Comparison of ENCODE assay signal across 17 cellular contexts in the genomic region with DNA sequence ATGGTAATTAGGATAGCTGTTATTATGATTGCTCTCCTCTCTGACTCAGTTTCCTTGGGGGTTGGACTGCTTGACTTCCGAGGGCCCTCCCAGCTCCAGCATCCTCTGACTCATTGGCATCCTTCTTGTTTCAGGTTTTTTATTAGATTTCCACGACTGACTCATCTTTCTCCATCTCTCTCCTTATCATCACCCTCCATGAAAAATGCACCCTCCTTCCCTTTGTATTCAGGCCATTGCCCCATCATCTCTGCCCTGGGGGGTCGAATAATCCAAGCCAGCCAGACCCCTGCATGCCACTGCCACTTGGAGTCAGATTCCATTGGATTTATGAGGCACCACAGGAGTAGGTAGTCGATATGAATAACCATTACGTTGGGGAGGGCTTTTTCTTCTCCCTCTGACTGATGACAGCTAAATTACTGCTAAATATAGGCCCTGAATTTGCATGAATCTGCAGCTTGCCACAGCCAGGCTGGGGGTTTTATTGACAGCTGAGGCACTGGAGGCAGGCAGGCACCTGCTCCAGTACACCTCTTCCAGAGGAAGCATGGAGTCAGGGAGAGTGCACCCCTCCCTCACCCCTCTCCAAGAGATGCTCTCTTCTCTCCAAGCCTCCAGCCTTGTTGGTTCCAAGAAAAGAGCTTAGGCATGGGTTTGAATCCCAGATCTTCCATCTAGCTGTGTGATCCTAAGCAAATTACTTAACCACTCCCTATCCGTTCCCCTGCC.
DNase-seq lines count a peak whose midpoint lies in the region; ATAC-seq and TF ChIP-seq lines count a peak whose summit lies in the region.
"Had no signal": no experiment of that assay in that cellular context is flagged by ENCODE, and none has a peak within 500 bp of the region (broad histone marks: within the 10 kb centered on the region; RNA-seq: fewer than 3 reads in every experiment).

No MANE protein-coding gene starts in this region.

- H3K4me2 ChIP-seq in SK-N-SH, result no peak overlapping the region

- H3K9ac ChIP-seq in SK-N-SH, result no peak overlapping the region
- H3K9ac ChIP-seq: parathyroid adenoma had no signal

- TF ChIP-seq CTCF in SK-N-SH (IDR thresholded peaks at IDR 0.05) (no peak), RWPE2 (IDR thresholded peaks at IDR 0.05; ENCODE audit: poor library complexity, severe bottlenecking) (no peak), fibroblast of mammary gland (conservative IDR thresholded peaks at IDR 0.05; ENCODE audit: control insufficient read depth, insufficient read depth, low read depth, low read length) (no peak), vagina (IDR thresholded peaks at IDR 0.05) (no peak)

- H3K27me3 ChIP-seq in SK-N-SH (ENCODE audit: insufficient read depth), result no peaks in the 10 kb centered on the region
- peaks cover 5% of the 10 kb centered on the region for H3K27me3 ChIP-seq in RWPE2 (ENCODE audit: insufficient read depth, poor library complexity, severe bottlenecking)
- no peaks in the 10 kb centered on the region for H3K27me3 ChIP-seq in vagina
- H3K27me3 ChIP-seq: colonic mucosa had no signal

- H3K27ac Mint-ChIP-seq in activated CD4-positive, alpha-beta memory T cell treated with anti-CD3 and anti-CD28 coated beads, Interleukin-2, amount 10 ng/mL, durations not matched to agents 7 days and 5 days, result no peak overlapping the region
- H3K27ac Mint-ChIP-seq: activated naive CD4-positive, alpha-beta T cell treated with anti-CD3 and anti-CD28 coated beads, Interleukin-2, amount 50 U/mL, for 24 hours had no signal

- TF ChIP-seq RAD21 in SK-N-SH (IDR thresholded peaks at IDR 0.05; ENCODE audit: low read length), result no peak

- no peak overlapping the region for H3K4me3 Mint-ChIP-seq in activated CD4-positive, alpha-beta memory T cell treated with anti-CD3 and anti-CD28 coated beads, Interleukin-2, amount 10 ng/mL, durations not matched to agents 7 days and 5 days
- H3K4me3 Mint-ChIP-seq: activated naive CD4-positive, alpha-beta T cell treated with anti-CD3 and anti-CD28 coated beads, Interleukin-2, amount 50 U/mL, for 24 hours had no signal

- TF ChIP-seq POLR2A in vagina (IDR thresholded peaks at IDR 0.05), result no peak

- no peaks in the 10 kb centered on the region for H3K9me3 Mint-ChIP-seq in activated CD4-positive, alpha-beta memory T cell treated with anti-CD3 and anti-CD28 coated beads, Interleukin-2, amount 10 ng/mL, durations not matched to agents 7 days and 5 days
- H3K9me3 Mint-ChIP-seq: activated naive CD4-positive, alpha-beta T cell treated with anti-CD3 and anti-CD28 coated beads, Interleukin-2, amount 50 U/mL, for 24 hours had no signal

- H3F3A ChIP-seq in SK-N-SH (replicated peaks; ENCODE audit: insufficient read depth), result no peaks in the 10 kb centered on the region

- H3K36me3 Mint-ChIP-seq in activated CD4-positive, alpha-beta memory T cell treated with anti-CD3 and anti-CD28 coated beads, Interleukin-2, amount 10 ng/mL, durations not matched to agents 7 days and 5 days (ENCODE audit: low read depth), result no peaks in the 10 kb centered on the region
- H3K36me3 Mint-ChIP-seq: activated naive CD4-positive, alpha-beta T cell treated with anti-CD3 and anti-CD28 coated beads, Interleukin-2, amount 50 U/mL, for 24 hours had no signal

- H3K4me1 ChIP-seq in SK-N-SH (ENCODE audit: control insufficient read depth in 1 of 2, insufficient read depth in 2 of 2, low read depth in 1 of 2, low read length in 1 of 2) (no peaks in the 10 kb centered on the region; a peak in 1 of 4 replicates), RWPE2 (ENCODE audit: insufficient read depth, poor library complexity, severe bottlenecking) (peaks cover 4% of the 10 kb centered on the region), vagina (no peaks in the 10 kb centered on the region)
- H3K4me1 ChIP-seq: colonic mucosa, parathyroid adenoma had no signal

- DNase-seq in SK-N-SH (no peak), RWPE2 (ENCODE audit: low spot score) (no peak), fibroblast of mammary gland (ENCODE audit: low read depth) (peak; percentile 64), vagina (ENCODE audit: extremely low spot score in 2 of 2) (peak; percentile 20 to 43)
- no peak for DNase-seq in activated CD4-positive, CD25-positive, alpha-beta regulatory T cell (lab: John Stamatoyannopoulos, UW)
- no peak for DNase-seq in activated CD4-positive, alpha-beta memory T cell treated with anti-CD3 and anti-CD28 coated beads, Interleukin-2, amount 10 ng/mL, durations not matched to agents 7 days and 5 days
- DNase-seq: 8988T, colonic mucosa, NCI-H146, NCI-H82, SIG-M5 had no signal

- H3K4me3 ChIP-seq in SK-N-SH (ENCODE audit: low read depth in 2 of 2, low read length in 1 of 2) (no peak overlapping the region), RWPE2 (ENCODE audit: severe bottlenecking) (no peak overlapping the region), fibroblast of mammary gland (ENCODE audit: control insufficient read depth, low read depth, low read length) (no peak overlapping the region), vagina (no peak overlapping the region)
- H3K4me3 ChIP-seq: colonic mucosa, K562, thoracic aorta had no signal

- CTCF ChIA-PET in SK-N-SH (lab: Yijun Ruan, JAX), result no interaction called here
- CTCF ChIA-PET in activated CD4-positive, alpha-beta memory T cell treated with anti-CD3 and anti-CD28 coated beads, Interleukin-2, amount 10 ng/mL, durations not matched to agents 7 days and 5 days (lab: Charles Lee), result no interaction called here

- 15% methylated on average over 6 of the region's 6 CpGs for WGBS in SK-N-SH (ENCODE audit: low lambda C conversion rate)

- no peaks in the 10 kb centered on the region for H3K79me2 ChIP-seq in SK-N-SH (ENCODE audit: insufficient read depth)
- H3K79me2 ChIP-seq: parathyroid adenoma had no signal

- H3K9me3 ChIP-seq in SK-N-SH (no peaks in the 10 kb centered on the region), RWPE2 (ENCODE audit: severe bottlenecking) (no peaks in the 10 kb centered on the region), vagina (no peaks in the 10 kb centered on the region)
- H3K9me3 ChIP-seq: colonic mucosa, thoracic aorta had no signal

- no peaks in the 10 kb centered on the region for H3K4me1 Mint-ChIP-seq in activated CD4-positive, alpha-beta memory T cell treated with anti-CD3 and anti-CD28 coated beads, Interleukin-2, amount 10 ng/mL, durations not matched to agents 7 days and 5 days
- H3K4me1 Mint-ChIP-seq: activated naive CD4-positive, alpha-beta T cell treated with anti-CD3 and anti-CD28 coated beads, Interleukin-2, amount 50 U/mL, for 24 hours had no signal

- ATAC-seq in SK-N-SH treated with all-trans-retinoic acid at 6 μM for 48 hours (no peak), RWPE2 (ENCODE audit: low read depth) (peak; percentile 72), GM19351 (IDR thresholded peaks at IDR 0.05; ENCODE audit: unreplicated experiment) (no peak)
- ATAC-seq: K562 had no signal

- H4K20me1 ChIP-seq in SK-N-SH (ENCODE audit: insufficient read depth), result no peaks in the 10 kb centered on the region

- no peak overlapping the region for H2AFZ ChIP-seq in SK-N-SH (ENCODE audit: low read depth)
- H2AFZ ChIP-seq: parathyroid adenoma had no signal

- no peak for TF ChIP-seq EP300 in SK-N-SH (IDR thresholded peaks at IDR 0.05; ENCODE audit: borderline replicate concordance in 1 of 2, low read depth in 1 of 2, low read length in 1 of 2)

- POLR2A ChIA-PET in SK-N-SH (lab: Yijun Ruan, JAX), result no interaction called here
- POLR2A ChIA-PET in activated CD4-positive, alpha-beta memory T cell treated with anti-CD3 and anti-CD28 coated beads, Interleukin-2, amount 10 ng/mL, durations not matched to agents 7 days and 5 days (lab: Charles Lee), result no interaction called here

- H3K9me2 ChIP-seq in SK-N-SH, result no peaks in the 10 kb centered on the region

- H3K36me3 ChIP-seq in SK-N-SH (replicated peaks in 1 of 2; ENCODE audit: control insufficient read depth in 1 of 2, insufficient read depth in 2 of 2, low read length in 1 of 2) (no peaks in the 10 kb centered on the region), RWPE2 (ENCODE audit: low read depth) (no peaks in the 10 kb centered on the region), vagina (no peaks in the 10 kb centered on the region)
- H3K36me3 ChIP-seq: colonic mucosa, thoracic aorta had no signal

- no peaks in the 10 kb centered on the region for H3K27me3 Mint-ChIP-seq in activated CD4-positive, alpha-beta memory T cell treated with anti-CD3 and anti-CD28 coated beads, Interleukin-2, amount 10 ng/mL, durations not matched to agents 7 days and 5 days

- intact Hi-C loops in vagina (cut with DNase I), result no loop called here

- H3K27ac ChIP-seq in SK-N-SH (ENCODE audit: low read depth in 2 of 2, low read length in 1 of 2), result no peak overlapping the region
- H3K27ac ChIP-seq in RWPE2 (ENCODE audit: poor library complexity, severe bottlenecking), result peak overlapping the region; percentile 17
- H3K27ac ChIP-seq in vagina, result no peak overlapping the region
- H3K27ac ChIP-seq: colonic mucosa, parathyroid adenoma, thoracic aorta had no signal

TF ChIP-seq in SK-N-SH treated with all-trans-retinoic acid at 6 μM for 48 hours, 23 proteins besides CTCF, POLR2A, EP300 and RAD21 (continues in another document):
- no peak for TF ChIP-seq POU6F1 (CRISPR knock-in tag; IDR thresholded peaks at IDR 0.05; ENCODE audit: borderline replicate concordance, low read depth)

TF ChIP-seq in SK-N-SH, 30 proteins besides CTCF, POLR2A, EP300 and RAD21 (continues in another document):
- no peak for TF ChIP-seq PBX3 (IDR thresholded peaks at IDR 0.05)
- TF ChIP-seq GATA2 (CRISPR knock-in tag; IDR thresholded peaks at IDR 0.05), result no peak
- TF ChIP-seq RFX5 (IDR thresholded peaks at IDR 0.05; ENCODE audit: low read length), result no peak
- TF ChIP-seq ELF1 (IDR thresholded peaks at IDR 0.05), result no peak
- TF ChIP-seq TEAD4 (IDR thresholded peaks at IDR 0.05; ENCODE audit: borderline replicate concordance, insufficient read depth), result no peak
- TF ChIP-seq MXI1 (IDR thresholded peaks at IDR 0.05; ENCODE audit: low read depth, low read length), result no peak
- TF ChIP-seq NFIC (IDR thresholded peaks at IDR 0.05; ENCODE audit: borderline replicate concordance), result no peak
- no peak for TF ChIP-seq SMC3 (IDR thresholded peaks at IDR 0.05; ENCODE audit: low read depth, low read length)

Comparison
In these comparisons a context has a peak if more than half of its experiments do, and no peak if none do; other contexts are left out.
1. DNase-seq: peak in fibroblast of mammary gland (single experiment) and vagina (2 of 2); none in SK-N-SH (single experiment), RWPE2 (single experiment), activated CD4-positive, CD25-positive, alpha-beta regulatory T cell (0 of 4) and activated CD4-positive, alpha-beta memory T cell treated with anti-CD3 and anti-CD28 coated beads, Interleukin-2, amount 10 ng/mL, durations not matched to agents 7 days and 5 days (single experiment).